Comparison of ENCODE assay signal across 26 cellular contexts in genomic region chr19:49229416-49229815, GRCh38.
"Had no signal": no experiment of that assay in that cellular context is flagged by ENCODE, and none has a peak within 500 bp of the region (broad histone marks: within the 10 kb centered on the region; RNA-seq: fewer than 3 reads in every experiment).

No MANE protein-coding gene starts in this region.

- H3K4me3 ChIP-seq: left lung, lung, mucosa of descending colon, ovary, right atrium auricular region, right lobe of liver, spleen, suprapubic skin, thoracic aorta, tibial artery, upper lobe of right lung had no signal

- H3K36me3 Mint-ChIP-seq: natural killer cell treated with Interleukin-12 subunit alpha and Interleukin-12 subunit beta and Interleukin-15 and Interleukin-18, amount 100 ng/mL, for 72 hours; stimulated activated effector memory CD8-positive, alpha-beta T cell treated with anti-CD3 and anti-CD28 coated beads, Interleukin-12 subunit alpha, Interleukin-12 subunit beta, amount 100 ng/mL, for 72 hours had no signal

- H3K36me3 ChIP-seq: left lung, ovary, right atrium auricular region, right lobe of liver, spleen, suprapubic skin, thoracic aorta, tibial artery, upper lobe of right lung had no signal

- H3K27ac Mint-ChIP-seq: naive thymus-derived CD4-positive, alpha-beta T cell; natural killer cell treated with Interleukin-12 subunit alpha and Interleukin-12 subunit beta and Interleukin-15 and Interleukin-18, amount 100 ng/mL, for 72 hours; progenitor cell of endocrine pancreas; stimulated activated effector memory CD8-positive, alpha-beta T cell treated with anti-CD3 and anti-CD28 coated beads, Interleukin-12 subunit alpha, Interleukin-12 subunit beta, amount 100 ng/mL, for 72 hours; stimulated activated naive CD8-positive, alpha-beta T cell treated with anti-CD3 and anti-CD28 coated beads, Interleukin-15, Interleukin-2, amounts not matched to agents 100 ng/mL and 50 ng/mL, for 24 hours had no signal

- DNase-seq: hippocampal formation; kidney; left colon; left lung; midbrain; mucosa of descending colon; naive thymus-derived CD4-positive, alpha-beta T cell; ovary; small intestine; spleen; stimulated activated CD4-positive, alpha-beta T cell treated with anti-CD3 and anti-CD28 coated beads, Interleukin-4, amount 100 ng/mL, for 24 hours; stimulated activated naive CD4-positive, alpha-beta T cell; tibial artery; trophoblast cell; upper lobe of right lung had no signal

- H3K9me3 Mint-ChIP-seq: natural killer cell treated with Interleukin-12 subunit alpha and Interleukin-12 subunit beta and Interleukin-15 and Interleukin-18, amount 100 ng/mL, for 72 hours; stimulated activated effector memory CD8-positive, alpha-beta T cell treated with anti-CD3 and anti-CD28 coated beads, Interleukin-12 subunit alpha, Interleukin-12 subunit beta, amount 100 ng/mL, for 72 hours; stimulated activated naive CD8-positive, alpha-beta T cell treated with anti-CD3 and anti-CD28 coated beads, Interleukin-15, Interleukin-2, amounts not matched to agents 100 ng/mL and 50 ng/mL, for 24 hours had no signal

- H3K4me1 ChIP-seq: left lung, right lobe of liver, tibial artery, upper lobe of right lung had no signal

- ATAC-seq: left colon; left lung; mucosa of descending colon; naive thymus-derived CD4-positive, alpha-beta T cell; natural killer cell treated with Interleukin-12 subunit alpha and Interleukin-12 subunit beta and Interleukin-15 and Interleukin-18, amount 100 ng/mL, for 72 hours; right lobe of liver; stimulated activated effector memory CD8-positive, alpha-beta T cell treated with anti-CD3 and anti-CD28 coated beads, Interleukin-12 subunit alpha, Interleukin-12 subunit beta, amount 100 ng/mL, for 72 hours; upper lobe of right lung had no signal

- H3K27ac ChIP-seq: left lung, ovary, right atrium auricular region, right lobe of liver, spleen, suprapubic skin, thoracic aorta, tibial artery, upper lobe of right lung had no signal

- FAIRE-seq: islet of Langerhans, kidney, small intestine, urothelium cell line had no signal

- H3K4me3 Mint-ChIP-seq: naive thymus-derived CD4-positive, alpha-beta T cell; natural killer cell treated with Interleukin-12 subunit alpha and Interleukin-12 subunit beta and Interleukin-15 and Interleukin-18, amount 100 ng/mL, for 72 hours; stimulated activated effector memory CD8-positive, alpha-beta T cell treated with anti-CD3 and anti-CD28 coated beads, Interleukin-12 subunit alpha, Interleukin-12 subunit beta, amount 100 ng/mL, for 72 hours; stimulated activated naive CD8-positive, alpha-beta T cell treated with anti-CD3 and anti-CD28 coated beads, Interleukin-15, Interleukin-2, amounts not matched to agents 100 ng/mL and 50 ng/mL, for 24 hours had no signal

- H3K27me3 ChIP-seq: ovary, right atrium auricular region, right lobe of liver, suprapubic skin, tibial artery, upper lobe of right lung had no signal

- H3K9me3 ChIP-seq: left lung, mucosa of descending colon, ovary, right atrium auricular region, right lobe of liver, spleen, suprapubic skin, thoracic aorta, tibial artery, upper lobe of right lung had no signal
